8 cellular contexts compared by ENCODE assay signal in the genomic region with DNA sequence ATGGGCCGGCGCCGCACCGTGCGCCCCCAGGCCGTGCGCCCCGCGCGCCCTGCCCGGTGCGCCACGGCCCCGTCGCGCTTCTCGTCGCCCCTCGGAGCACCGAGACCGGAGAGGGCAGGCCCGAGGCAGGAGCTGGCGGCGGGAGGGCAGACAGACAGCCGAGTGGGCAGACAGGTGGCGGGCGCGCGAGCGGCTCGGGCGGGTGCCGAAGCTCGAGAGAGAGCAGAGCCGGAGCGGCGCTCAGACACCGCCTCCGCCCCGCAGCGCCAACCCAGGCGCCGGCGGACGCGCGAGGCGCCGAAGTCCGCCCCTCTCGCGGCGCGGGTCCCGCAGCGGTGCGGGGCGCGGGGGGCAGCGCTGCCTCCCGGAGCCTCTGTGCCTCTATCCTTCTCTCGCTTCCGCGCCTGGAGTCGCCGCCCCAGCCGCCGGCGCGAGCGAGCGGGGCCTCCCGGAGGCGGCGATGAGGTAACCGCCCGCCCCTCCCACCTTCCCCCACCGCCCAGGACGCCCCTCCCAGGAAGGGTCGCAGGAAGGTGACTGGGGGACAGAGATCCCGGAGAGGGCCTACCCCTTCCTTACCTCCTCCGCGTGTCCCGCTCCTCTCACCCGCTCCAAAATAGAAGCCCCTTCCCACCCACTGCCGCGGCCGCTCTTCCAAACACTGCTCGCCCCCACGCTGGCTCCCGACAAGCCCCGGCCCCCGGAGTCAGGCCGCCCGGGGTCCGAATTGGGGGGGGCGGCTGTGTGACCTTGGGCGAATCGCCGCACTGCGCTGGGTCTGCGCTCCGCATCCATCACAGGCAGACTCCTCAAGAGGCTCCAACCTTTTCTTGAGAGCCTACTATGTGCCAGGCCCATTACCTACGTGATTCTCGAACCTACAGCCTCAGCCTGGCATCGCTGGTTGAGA. TPM values are rescaled to one million over a fixed set of nuclear protein-coding genes. Genes with fewer than 3 reads are reported as not detected.
DNase-seq lines count a peak whose midpoint lies in the region; ATAC-seq and TF ChIP-seq lines count a peak whose summit lies in the region.

A gene with protein sequence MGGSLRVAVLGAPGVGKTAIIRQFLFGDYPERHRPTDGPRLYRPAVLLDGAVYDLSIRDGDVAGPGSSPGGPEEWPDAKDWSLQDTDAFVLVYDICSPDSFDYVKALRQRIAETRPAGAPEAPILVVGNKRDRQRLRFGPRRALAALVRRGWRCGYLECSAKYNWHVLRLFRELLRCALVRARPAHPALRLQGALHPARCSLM (minus strand): TSS at position 412 of the 910 bp plus-strand sequence. CDS start 451 bp downstream, outside the sequence.

- POLR2A ChIA-PET in naive thymus-derived CD4-positive, alpha-beta T cell (lab: Charles Lee): no interaction called here

- no peak within 1 kb of the TSS for H3K9ac ChIP-seq in BLaER1

- peaks cover 27% of the 10 kb centered on the region for H4K20me1 ChIP-seq in BLaER1

- H3K4me2 ChIP-seq in BLaER1: no peak within 1 kb of the TSS

- CTCF ChIA-PET in naive thymus-derived CD4-positive, alpha-beta T cell (lab: Charles Lee): no interaction called here

- DNase-seq in HFFc6 (no peak), chondrocyte (ENCODE audit: low spot score) (peak; percentile 85), NCI-H345 treated with DMSO at 0.1 percent for 48 hours (lab: John Stamatoyannopoulos, UW; ENCODE audit: unreplicated experiment) (no peak), SW480 (ENCODE audit: low spot score) (no peak)
- no peak for DNase-seq in naive thymus-derived CD4-positive, alpha-beta T cell
- no peak for DNase-seq in central memory CD4-positive, alpha-beta T cell

- no peak within 1 kb of the TSS for H3K27ac ChIP-seq in BLaER1
- no peak within 1 kb of the TSS for H3K27ac ChIP-seq in naive thymus-derived CD4-positive, alpha-beta T cell (ENCODE audit: low read depth, low read length)

- TF ChIP-seq CTCF in HFFc6 (IDR thresholded peaks at IDR 0.05) (no peak), chondrocyte (IDR thresholded peaks at IDR 0.05) (no peak)

- no peak within 1 kb of the TSS for H3K27ac Mint-ChIP-seq in HFFc6
- no peak within 1 kb of the TSS for H3K27ac Mint-ChIP-seq in chondrocyte (ENCODE audit: unreplicated experiment)
- H3K27ac Mint-ChIP-seq in naive thymus-derived CD4-positive, alpha-beta T cell: peak within 1 kb of the TSS in 1 of 9 donors; percentile 11

- H3K36me3 Mint-ChIP-seq in HFFc6 (ENCODE audit: low read depth) (peaks cover 4% of the 10 kb centered on the region; the same call in 1 of the 2 replicates), chondrocyte (ENCODE audit: low read depth) (peaks cover 13% of the 10 kb centered on the region)
- peaks cover 0 to 3% (median 0%) of the 10 kb centered on the region in 5 donors for H3K36me3 Mint-ChIP-seq in naive thymus-derived CD4-positive, alpha-beta T cell

- 0 out of 2 replicates have a peak within 1 kb of the TSS, but pooled peaks have one; percentile 3 for H3K4me3 ChIP-seq in BLaER1
- no peak within 1 kb of the TSS for H3K4me3 ChIP-seq in naive thymus-derived CD4-positive, alpha-beta T cell (ENCODE audit: low read length)

- ATAC-seq in naive thymus-derived CD4-positive, alpha-beta T cell: no peak
- ATAC-seq in HG02642 (IDR thresholded peaks at IDR 0.05; ENCODE audit: poor library complexity, unreplicated experiment): no peak

- H3K9me3 Mint-ChIP-seq in HFFc6 (no peaks in the 10 kb centered on the region), chondrocyte (ENCODE audit: low read depth) (no peaks in the 10 kb centered on the region)
- peaks cover 0 to 2% (median 0%) of the 10 kb centered on the region in 11 donors for H3K9me3 Mint-ChIP-seq in naive thymus-derived CD4-positive, alpha-beta T cell

- H3K4me1 ChIP-seq in BLaER1: peaks cover 21% of the 10 kb centered on the region
- peaks cover 0 to 13% of the 10 kb centered on the region in 2 donors for H3K4me1 ChIP-seq in naive thymus-derived CD4-positive, alpha-beta T cell (ENCODE audit: control insufficient read depth in 2 of 2, insufficient read depth in 2 of 2, low read length in 2 of 2)

- peaks cover 58% of the 10 kb centered on the region for H3K27me3 ChIP-seq in BLaER1
- H3K27me3 ChIP-seq in naive thymus-derived CD4-positive, alpha-beta T cell (ENCODE audit: control insufficient read depth in 2 of 2, insufficient read depth in 2 of 2, low read length in 2 of 2): peaks cover 0 to 27% of the 10 kb centered on the region in 2 donors

- intact Hi-C loops in naive thymus-derived CD4-positive, alpha-beta T cell (cut with micrococcal nuclease): no loop called here

- no peaks in the 10 kb centered on the region for H3K36me3 ChIP-seq in BLaER1
- no peaks in the 10 kb centered on the region for H3K36me3 ChIP-seq in naive thymus-derived CD4-positive, alpha-beta T cell (ENCODE audit: control insufficient read depth in 2 of 3, insufficient read depth in 3 of 3, low read length in 3 of 3)

- H3K4me3 Mint-ChIP-seq in HFFc6: peak within 1 kb of the TSS; percentile 59
- H3K4me3 Mint-ChIP-seq in chondrocyte (ENCODE audit: unreplicated experiment): peak within 1 kb of the TSS; percentile 49
- H3K4me3 Mint-ChIP-seq in naive thymus-derived CD4-positive, alpha-beta T cell: peak within 1 kb of the TSS; percentile 36 to 79 (median 58)

- peaks cover 21% of the 10 kb centered on the region for H3K27me3 Mint-ChIP-seq in HFFc6 (ENCODE audit: insufficient read depth)
- peaks cover 14% of the 10 kb centered on the region for H3K27me3 Mint-ChIP-seq in chondrocyte (ENCODE audit: low read depth)
- peaks cover 28 to 52% (median 38%) of the 10 kb centered on the region in 5 donors for H3K27me3 Mint-ChIP-seq in naive thymus-derived CD4-positive, alpha-beta T cell

- H3K4me1 Mint-ChIP-seq in HFFc6 (ENCODE audit: low read depth): peaks cover 19% of the 10 kb centered on the region
- H3K4me1 Mint-ChIP-seq in chondrocyte (ENCODE audit: low read depth): peaks cover 22% of the 10 kb centered on the region
- peaks cover 11 to 27% (median 21%) of the 10 kb centered on the region in 7 donors for H3K4me1 Mint-ChIP-seq in naive thymus-derived CD4-positive, alpha-beta T cell

- H3K9me3 ChIP-seq in BLaER1: no peaks in the 10 kb centered on the region
- H3K9me3 ChIP-seq in naive thymus-derived CD4-positive, alpha-beta T cell (ENCODE audit: control insufficient read depth in 2 of 3, low read length in 3 of 3): no peaks in the 10 kb centered on the region

RNA-seq across cellular contexts. Expression of the gene that starts here (rescaled TPM):
- total RNA-seq in HFFc6 (2021; fragmentation: NEBNext Ultra II Directional; extraction: Animal tissue kit (Norgen Biotek cat#: 25700)): under 1 TPM in 2 of 6 experiments, not detected in 4; 0.24 to 0.28 TPM
- total RNA-seq in chondrocyte: 0.27 to 1.2 TPM (median 0.31 TPM) in 3 replicates
- 1 to 10 TPM in 2 of 5 experiments, under 1 TPM in 2, not detected in 1; 0.32 to 1.7 (median 0.89) TPM for total RNA-seq in naive thymus-derived CD4-positive, alpha-beta T cell
- not detected for polyA plus RNA-seq in naive thymus-derived CD4-positive, alpha-beta T cell
